Comparison of ENCODE assay signal across 9 cellular contexts in genomic region chr3:47323431-47324277, GRCh38. TPM values are rescaled to one million over a fixed set of nuclear protein-coding genes. Genes with fewer than 3 reads are reported as not detected.
DNase-seq lines count a peak whose midpoint lies in the region; ATAC-seq, FAIRE-seq and TF ChIP-seq lines count a peak whose summit lies in the region.
"Had no signal": no experiment of that assay in that cellular context is flagged by ENCODE, and none has a peak within 500 bp of the region (broad histone marks: within the 10 kb centered on the region; RNA-seq: fewer than 3 reads in every experiment).

No MANE protein-coding gene starts in this region.

- no peak for TF ChIP-seq POLR2A in GM12891 (IDR thresholded peaks at IDR 0.05; ENCODE audit: low read depth, low read length)

- no peak overlapping the region for H3K4me3 ChIP-seq in retinal pigment epithelial cell (ENCODE audit: low read length)
- H3K4me3 ChIP-seq: esophagus squamous epithelium had no signal

- intact Hi-C loops in posterior cingulate gyrus (cut with DNase I) = loop anchor here (2.0 to 5.0 kb wide), 2 partner anchors 73 to 396 kb away; no protein-coding TSS in a partner anchor

- CTCF ChIA-PET in RWPE1 (lab: Yijun Ruan, JAX) = interaction anchor here (0.6 to 1.4 kb wide), 14 partner anchors 11 to 984 kb away, joined by 3 to 6 read pairs (median 4); no protein-coding TSS in a partner anchor

- H3K4me1 Mint-ChIP-seq in effector memory CD8-positive, alpha-beta T cell (ENCODE audit: low read depth in 2 of 2) = no peaks in the 10 kb centered on the region

- peak overlapping the region; percentile 36; the same call in 1 of the 2 replicates for H3K27ac ChIP-seq in RWPE1
- H3K27ac ChIP-seq: esophagus squamous epithelium had no signal

- no peaks in the 10 kb centered on the region for H3K27me3 Mint-ChIP-seq in effector memory CD8-positive, alpha-beta T cell

- no peak overlapping the region for H3K4me3 Mint-ChIP-seq in effector memory CD8-positive, alpha-beta T cell

- peak; percentile 43 for FAIRE-seq in GM12891 (lab: Jason Lieb, UNC)

- POLR2A ChIA-PET in RWPE1 (lab: Yijun Ruan, JAX; ENCODE audit: low non-redundant PET) = no interaction called here

- ATAC-seq in effector memory CD8-positive, alpha-beta T cell (replicated peaks) = no peak
- ATAC-seq in left lobe of liver = no peak

- H3K36me3 Mint-ChIP-seq in effector memory CD8-positive, alpha-beta T cell (ENCODE audit: insufficient read depth) = peaks cover 54% of the 10 kb centered on the region

- no peaks in the 10 kb centered on the region for H3K9me3 Mint-ChIP-seq in effector memory CD8-positive, alpha-beta T cell

- DNase-seq in GM12891 (ENCODE audit: insufficient read length, low spot score) = no peak
- DNase-seq in RWPE1 (ENCODE audit: low spot score) = peak; percentile 63
- no peak for DNase-seq in effector memory CD8-positive, alpha-beta T cell
- peak; percentile 61 for DNase-seq in retinal pigment epithelial cell (ENCODE audit: low read depth)
- DNase-seq in left lobe of liver (ENCODE audit: low spot score) = no peak
- no peak for DNase-seq in posterior cingulate gyrus
- no peak for DNase-seq in Ammon's horn (ENCODE audit: low spot score)
- no peak for DNase-seq in NCI-H1105 (lab: John Stamatoyannopoulos, UW)
- DNase-seq: esophagus squamous epithelium had no signal

- TF ChIP-seq CTCF in RWPE1 (conservative IDR thresholded peaks at IDR 0.05; ENCODE audit: low read depth) = no peak
- TF ChIP-seq CTCF in retinal pigment epithelial cell (conservative IDR thresholded peaks at IDR 0.05; ENCODE audit: low read depth, low read length) = no peak

- H3K27ac Mint-ChIP-seq in effector memory CD8-positive, alpha-beta T cell = peak overlapping the region; percentile 52 to 69

TF ChIP-seq in GM12891, 5 proteins besides CTCF, POLR2A, EP300 and RAD21:
- no peak for TF ChIP-seq POU2F2 (IDR thresholded peaks at IDR 0.05; ENCODE audit: low read depth, low read length)
- no peak for TF ChIP-seq PAX5 (IDR thresholded peaks at IDR 0.05; ENCODE audit: insufficient read depth, low read length, severe bottlenecking)
- no peak for TF ChIP-seq TAF1 (IDR thresholded peaks at IDR 0.05; ENCODE audit: low read depth, low read length)
- no peak for TF ChIP-seq POLR2AphosphoS5 (IDR thresholded peaks at IDR 0.05; ENCODE audit: low read depth, low read length)
- no peak for TF ChIP-seq SPI1 (IDR thresholded peaks at IDR 0.05; ENCODE audit: low read depth, low read length)
TF ChIP-seq in GM12891: peak in this region for 0.

RNA-seq across cellular contexts. Expression of gene KLHL18, which starts 40.9 kb away (rescaled TPM):
- polyA plus RNA-seq in GM12891 (2012; ENCODE audit: low read depth, missing spikeins) = 34.9 TPM
- total RNA-seq in left lobe of liver = 9.4 TPM

RNA-seq across cellular contexts. Expression of gene KIF9, which starts 41.1 kb away (rescaled TPM):
- polyA plus RNA-seq in GM12891 (2012; ENCODE audit: low read depth, missing spikeins) = 5.4 TPM
- 1.6 TPM for total RNA-seq in left lobe of liver

RNA-seq across cellular contexts. Expression of gene PTPN23, which starts 57.2 kb away (rescaled TPM):
- polyA plus RNA-seq in GM12891 (2012; ENCODE audit: low read depth, missing spikeins) = 12.6 TPM
- 20.4 TPM for total RNA-seq in left lobe of liver

Comparison
In these comparisons a context has a peak if more than half of its experiments do, and no peak if none do; other contexts are left out.
1. DNase-seq: peak in RWPE1 (single experiment) and retinal pigment epithelial cell (single experiment); none in GM12891 (single experiment), effector memory CD8-positive, alpha-beta T cell (0 of 3), left lobe of liver (single experiment), posterior cingulate gyrus (0 of 10), Ammon's horn (single experiment) and NCI-H1105 (single experiment).